ENCODE assay signal across 8 cellular contexts in the genomic region with DNA sequence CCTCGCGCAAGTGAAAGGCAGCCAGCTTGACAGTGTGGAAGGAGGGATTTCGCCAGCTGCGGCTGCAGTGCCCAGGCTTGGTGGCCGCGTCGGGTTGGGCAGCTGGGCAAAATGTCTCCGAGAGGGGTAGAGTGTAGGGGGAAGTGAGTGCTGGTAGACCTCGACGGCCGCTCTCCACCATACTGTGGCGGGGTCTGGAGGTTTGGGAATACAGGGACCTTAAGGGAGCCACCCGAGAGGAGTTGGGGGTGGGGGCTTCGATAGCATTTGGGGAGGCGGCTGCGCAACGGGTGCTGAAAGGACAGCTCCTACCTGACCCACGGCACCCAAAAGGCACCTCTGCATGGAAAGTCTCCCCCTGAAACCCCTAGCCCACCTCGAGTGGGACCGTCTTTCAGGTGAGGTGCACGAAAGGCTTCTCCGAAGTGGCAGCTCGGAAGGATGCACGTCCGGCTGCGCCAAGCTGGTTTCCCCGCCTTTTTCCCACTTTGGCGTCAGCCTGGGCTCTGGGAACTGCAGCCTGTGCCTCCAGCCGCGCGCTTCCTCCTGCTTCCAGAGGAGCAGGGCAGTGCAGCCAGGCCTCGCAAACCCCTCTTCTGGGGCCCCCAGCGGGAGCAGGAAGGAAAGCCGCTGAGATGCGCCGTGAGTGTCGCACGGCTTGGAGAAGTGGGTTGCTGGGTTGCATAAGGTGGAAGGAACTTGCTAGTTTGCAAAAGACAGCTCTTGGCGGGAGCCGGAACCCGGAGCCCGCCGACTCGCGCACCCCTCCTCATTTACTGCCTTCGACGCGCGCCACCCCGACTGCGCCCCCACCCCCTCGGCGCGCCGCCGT. TPM values are rescaled to one million over a fixed set of nuclear protein-coding genes. Genes with fewer than 3 reads are reported as not detected.
A peak's percentile ranks its signal among the peaks of the same experiment; 100 is the strongest.
DNase-seq lines count a peak whose midpoint lies in the region; ATAC-seq and TF ChIP-seq lines count a peak whose summit lies in the region.

No MANE protein-coding gene starts in this region.

- peak; percentile 3 for ATAC-seq in HG02973 (IDR thresholded peaks at IDR 0.05; ENCODE audit: unreplicated experiment)
- peak; percentile 39 for ATAC-seq in stimulated activated effector memory CD8-positive, alpha-beta T cell treated with anti-CD3 and anti-CD28 coated beads, Interleukin-12 subunit alpha, Interleukin-12 subunit beta, amount 100 ng/mL, for 72 hours

- H3K27me3 ChIP-seq in endodermal cell (ENCODE audit: control insufficient read depth, insufficient read depth, low read length, poor library complexity, severe bottlenecking) = no peaks in the 10 kb centered on the region

- TF ChIP-seq CTCF in endodermal cell (conservative IDR thresholded peaks at IDR 0.05) = peak; percentile 24

- H3K27ac Mint-ChIP-seq in endodermal cell = peak overlapping the region; percentile 96
- peak overlapping the region; percentile 93 for H3K27ac Mint-ChIP-seq in stimulated activated effector memory CD8-positive, alpha-beta T cell treated with anti-CD3 and anti-CD28 coated beads, Interleukin-12 subunit alpha, Interleukin-12 subunit beta, amount 100 ng/mL, for 72 hours

- peak overlapping the region; percentile 87 for H3K4me3 Mint-ChIP-seq in endodermal cell
- peak overlapping the region; percentile 80 for H3K4me3 Mint-ChIP-seq in stimulated activated effector memory CD8-positive, alpha-beta T cell treated with anti-CD3 and anti-CD28 coated beads, Interleukin-12 subunit alpha, Interleukin-12 subunit beta, amount 100 ng/mL, for 72 hours

- WGBS in endodermal cell (ENCODE audit: insufficient coverage in 1 of 2, insufficient read length in 1 of 2), 2 experiments = 2% methylated on average over 25 to 56 of the region's 56 CpGs

- H3K9me3 ChIP-seq in endodermal cell (ENCODE audit: control insufficient read depth, low read length) = no peaks in the 10 kb centered on the region

- H3K4me3 ChIP-seq in endodermal cell (ENCODE audit: low read length) = peak overlapping the region; percentile 85

- peaks cover 51% of the 10 kb centered on the region for H3K4me1 Mint-ChIP-seq in endodermal cell
- peaks cover 43% of the 10 kb centered on the region for H3K4me1 Mint-ChIP-seq in stimulated activated effector memory CD8-positive, alpha-beta T cell treated with anti-CD3 and anti-CD28 coated beads, Interleukin-12 subunit alpha, Interleukin-12 subunit beta, amount 100 ng/mL, for 72 hours

- no peaks in the 10 kb centered on the region for H3K9me3 Mint-ChIP-seq in endodermal cell
- no peaks in the 10 kb centered on the region for H3K9me3 Mint-ChIP-seq in stimulated activated effector memory CD8-positive, alpha-beta T cell treated with anti-CD3 and anti-CD28 coated beads, Interleukin-12 subunit alpha, Interleukin-12 subunit beta, amount 100 ng/mL, for 72 hours

- H3K36me3 ChIP-seq in endodermal cell (ENCODE audit: control insufficient read depth, insufficient read depth, low read length) = peaks cover 61% of the 10 kb centered on the region

- H3K4me1 ChIP-seq in endodermal cell (ENCODE audit: control insufficient read depth, insufficient read depth, low read length) = peaks cover 7% of the 10 kb centered on the region

- peak overlapping the region; percentile 84 for H3K9ac ChIP-seq in endodermal cell (ENCODE audit: extremely low read depth, low read length, poor library complexity, severe bottlenecking)

- peaks cover 62% of the 10 kb centered on the region for H3K36me3 Mint-ChIP-seq in endodermal cell (ENCODE audit: low read depth)
- H3K36me3 Mint-ChIP-seq in stimulated activated effector memory CD8-positive, alpha-beta T cell treated with anti-CD3 and anti-CD28 coated beads, Interleukin-12 subunit alpha, Interleukin-12 subunit beta, amount 100 ng/mL, for 72 hours = peaks cover 95% of the 10 kb centered on the region

- H3K27me3 Mint-ChIP-seq in endodermal cell (ENCODE audit: insufficient read depth) = no peaks in the 10 kb centered on the region

- peak overlapping the region; percentile 99 for H3K27ac ChIP-seq in endodermal cell (ENCODE audit: low read depth, low read length)

- DNase-seq in activated T-cell treated with anti-CD3 and anti-CD28 coated beads for 1 hour (ENCODE audit: low read depth) (peak; percentile 28), NCI-H2196 (lab: John Stamatoyannopoulos, UW; ENCODE audit: unreplicated experiment) (peak; percentile 87), endodermal cell (peak; percentile 93), mesenteric fat pad (ENCODE audit: low spot score) (peak; percentile 91)
- no peak for DNase-seq in activated T-cell treated with anti-CD3 and anti-CD28 coated beads, Interleukin-2, amount 50 U/mL, for 48 hours
- peak; percentile 23 for DNase-seq in activated CD4-positive, alpha-beta T cell treated with anti-CD3 and anti-CD28 coated beads for 1 hour
- peak in 1 of 2 donors; percentile 17 for DNase-seq in stimulated activated effector memory CD8-positive, alpha-beta T cell treated with anti-CD3 and anti-CD28 coated beads, Interleukin-12 subunit alpha, Interleukin-12 subunit beta, amount 100 ng/mL, for 72 hours (ENCODE audit: low spot score in 2 of 2)

RNA-seq across cellular contexts. Expression of gene HMGN2, which starts 0.5 kb away (rescaled TPM):
- total RNA-seq in endodermal cell = 100 to 1,000 TPM; 671 to 773 TPM
- polyA plus RNA-seq in endodermal cell (2013, experiment 1 of 2) = 1,236 TPM
- polyA plus RNA-seq in endodermal cell (2013, experiment 2 of 2) = 1,180 TPM
- total RNA-seq in mesenteric fat pad = 151 TPM

RNA-seq across cellular contexts. Expression of gene DHDDS, which starts 39.6 kb away (rescaled TPM):
- 10 to 100 TPM; 51.1 to 55.1 TPM for total RNA-seq in endodermal cell
- 22.9 TPM for polyA plus RNA-seq in endodermal cell (2013, experiment 1 of 2)
- 29.3 TPM for polyA plus RNA-seq in endodermal cell (2013, experiment 2 of 2)
- total RNA-seq in mesenteric fat pad = 141 TPM

RNA-seq across cellular contexts. Expression of gene RPS6KA1, which starts 57.8 kb away (rescaled TPM):
- total RNA-seq in endodermal cell = 10 to 100 TPM; 41.3 TPM
- 17.8 TPM for polyA plus RNA-seq in endodermal cell (2013, experiment 1 of 2)
- 15.9 TPM for polyA plus RNA-seq in endodermal cell (2013, experiment 2 of 2)
- 28.3 TPM for total RNA-seq in mesenteric fat pad

Comparison
In these comparisons a context has a peak if more than half of its experiments do, and no peak if none do; other contexts are left out.
1. DNase-seq: peak in activated T-cell treated with anti-CD3 and anti-CD28 coated beads for 1 hour (single experiment), NCI-H2196 (single experiment), activated CD4-positive, alpha-beta T cell treated with anti-CD3 and anti-CD28 coated beads for 1 hour (single experiment), endodermal cell (single experiment) and mesenteric fat pad (single experiment); none in activated T-cell treated with anti-CD3 and anti-CD28 coated beads, Interleukin-2, amount 50 U/mL, for 48 hours (0 of 2).